8 cellular contexts compared by ENCODE assay signal in genomic region chr3:127590282-127590592, GRCh38. TPM values are rescaled to one million over a fixed set of nuclear protein-coding genes. Genes with fewer than 3 reads are reported as not detected.
DNase-seq lines count a peak whose midpoint lies in the region; ATAC-seq, FAIRE-seq and TF ChIP-seq lines count a peak whose summit lies in the region.

No MANE protein-coding gene starts in this region.

- H3K27me3 ChIP-seq in Karpas-422 (ENCODE audit: low read length), result no peaks in the 10 kb centered on the region
- no peaks in the 10 kb centered on the region for H3K27me3 ChIP-seq in astrocyte (ENCODE audit: insufficient read depth, low read length)

- H3K4me1 Mint-ChIP-seq in astrocyte (ENCODE audit: low read depth, unreplicated experiment), result peaks cover 16% of the 10 kb centered on the region
- H3K4me1 Mint-ChIP-seq in stimulated activated naive CD8-positive, alpha-beta T cell treated with anti-CD3 and anti-CD28 coated beads, Interleukin-15, amount 100 ng/mL, for 72 hours, result peaks cover 54% of the 10 kb centered on the region

- no peak overlapping the region for H2AFZ ChIP-seq in Karpas-422 (ENCODE audit: low read length)
- H2AFZ ChIP-seq in astrocyte (ENCODE audit: low read depth, low read length), result peak overlapping the region; percentile 89

- intact Hi-C loops in left colon (cut with DNase I, micrococcal nuclease), result no loop called here

- no peak for TF ChIP-seq CTCF in astrocyte (IDR thresholded peaks at IDR 0.05; ENCODE audit: insufficient read depth, low read depth, low read length)

- H4K20me1 ChIP-seq in Karpas-422 (ENCODE audit: insufficient read depth, low read depth, low read length) (peaks cover 7% of the 10 kb centered on the region; the same call in 1 of the 2 replicates), astrocyte (ENCODE audit: insufficient read depth, low read length) (peaks cover 45% of the 10 kb centered on the region)

- H3K79me2 ChIP-seq in Karpas-422 (ENCODE audit: low read length) (peaks cover 58% of the 10 kb centered on the region), astrocyte (ENCODE audit: insufficient read depth, low read length) (peaks cover 52% of the 10 kb centered on the region)

- H3K27ac ChIP-seq in Karpas-422 (ENCODE audit: low read length), result peak overlapping the region; percentile 44
- peak overlapping the region; percentile 88 for H3K27ac ChIP-seq in astrocyte (ENCODE audit: low read depth, low read length)

- TF ChIP-seq POLR2A in GM12891 (IDR thresholded peaks at IDR 0.05; ENCODE audit: low read depth, low read length), result no peak

- no peaks in the 10 kb centered on the region for H3K9me3 Mint-ChIP-seq in astrocyte (ENCODE audit: unreplicated experiment)
- H3K9me3 Mint-ChIP-seq in stimulated activated naive CD8-positive, alpha-beta T cell treated with anti-CD3 and anti-CD28 coated beads, Interleukin-15, amount 100 ng/mL, for 72 hours, result no peaks in the 10 kb centered on the region

- H3K27me3 Mint-ChIP-seq in astrocyte (ENCODE audit: low read depth, unreplicated experiment), result peaks cover 12% of the 10 kb centered on the region
- no peaks in the 10 kb centered on the region for H3K27me3 Mint-ChIP-seq in stimulated activated naive CD8-positive, alpha-beta T cell treated with anti-CD3 and anti-CD28 coated beads, Interleukin-15, amount 100 ng/mL, for 72 hours

- H3K9ac ChIP-seq in Karpas-422 (ENCODE audit: low read length) (peak overlapping the region; percentile 95), astrocyte (ENCODE audit: low read length) (peak overlapping the region; percentile 93)

- H3K36me3 ChIP-seq in Karpas-422 (ENCODE audit: insufficient read depth, low read length) (no peaks in the 10 kb centered on the region), astrocyte (ENCODE audit: insufficient read depth, low read length) (no peaks in the 10 kb centered on the region)

- no peaks in the 10 kb centered on the region for H3K9me3 ChIP-seq in Karpas-422 (ENCODE audit: low read length)
- no peaks in the 10 kb centered on the region for H3K9me3 ChIP-seq in astrocyte (ENCODE audit: insufficient read depth, low read depth, low read length)

- H3K4me1 ChIP-seq in Karpas-422 (ENCODE audit: low read length), result peaks cover 40% of the 10 kb centered on the region
- peaks cover 30% of the 10 kb centered on the region for H3K4me1 ChIP-seq in astrocyte (ENCODE audit: insufficient read depth, low read length)

- H3K4me2 ChIP-seq in Karpas-422 (ENCODE audit: low read depth, low read length, poor library complexity, severe bottlenecking) (peak overlapping the region; percentile 79), astrocyte (ENCODE audit: low read length) (peak overlapping the region; percentile 98)

- H3K4me3 ChIP-seq in Karpas-422 (ENCODE audit: low read length), result peak overlapping the region; percentile 99
- H3K4me3 ChIP-seq in astrocyte (ENCODE audit: insufficient read depth, low read depth, low read length), result peak overlapping the region; percentile 84

- no peak overlapping the region for H3K27ac Mint-ChIP-seq in astrocyte (ENCODE audit: unreplicated experiment)
- H3K27ac Mint-ChIP-seq in stimulated activated naive CD8-positive, alpha-beta T cell treated with anti-CD3 and anti-CD28 coated beads, Interleukin-15, amount 100 ng/mL, for 72 hours, result peak overlapping the region; percentile 97 to 98

- H3K36me3 Mint-ChIP-seq in astrocyte (ENCODE audit: low read depth, unreplicated experiment), result peaks cover 3% of the 10 kb centered on the region

- DNase-seq in GM12891 (ENCODE audit: insufficient read length, low spot score) (peak; percentile 59), Karpas-422 (peak; percentile 73), astrocyte (ENCODE audit: low read depth) (no peak), left colon (no peak), superior temporal gyrus (ENCODE audit: extremely low spot score) (no peak), GOT3 (lab: John Stamatoyannopoulos, UW) (no peak)
- DNase-seq in stimulated activated naive CD8-positive, alpha-beta T cell treated with anti-CD3 and anti-CD28 coated beads, Interleukin-15, amount 100 ng/mL, for 72 hours, result peak in 1 of 2 donors; percentile 53

- no peaks in the 10 kb centered on the region for H3K9me2 ChIP-seq in Karpas-422 (replicated peaks; ENCODE audit: insufficient read depth, low read length)

- H3K4me3 Mint-ChIP-seq in astrocyte (ENCODE audit: unreplicated experiment), result peak overlapping the region; percentile 92
- H3K4me3 Mint-ChIP-seq in stimulated activated naive CD8-positive, alpha-beta T cell treated with anti-CD3 and anti-CD28 coated beads, Interleukin-15, amount 100 ng/mL, for 72 hours, result peak overlapping the region; percentile 89 to 94

- ATAC-seq in GM21717 (IDR thresholded peaks at IDR 0.05; ENCODE audit: unreplicated experiment) (peak; percentile 27), left colon (peak; percentile 69)
- ATAC-seq in stimulated activated naive CD8-positive, alpha-beta T cell treated with anti-CD3 and anti-CD28 coated beads, Interleukin-15, amount 100 ng/mL, for 72 hours, result peak; percentile 53

- FAIRE-seq in GM12891 (lab: Jason Lieb, UNC) (no peak), astrocyte (lab: Jason Lieb, UNC) (no peak)

TF ChIP-seq in GM12891, 5 proteins besides CTCF, POLR2A, EP300 and RAD21:
- no peak; the same call in 1 of the 2 replicates for TF ChIP-seq TAF1 (IDR thresholded peaks at IDR 0.05; ENCODE audit: low read depth, low read length)
- TF ChIP-seq POLR2AphosphoS5 (IDR thresholded peaks at IDR 0.05; ENCODE audit: low read depth, low read length), result peak; percentile 4; the same call in 1 of the 2 replicates
- no peak for TF ChIP-seq PAX5 (IDR thresholded peaks at IDR 0.05; ENCODE audit: insufficient read depth, low read length, severe bottlenecking)
- no peak for TF ChIP-seq POU2F2 (IDR thresholded peaks at IDR 0.05; ENCODE audit: low read depth, low read length)

RNA-seq across cellular contexts. Expression of gene TPRA1, which starts 0.3 kb away (rescaled TPM):
- 12.8 TPM for polyA plus RNA-seq in GM12891 (2012; ENCODE audit: low read depth, missing spikeins)
- 34.7 and 36.9 TPM in 2 replicates for total RNA-seq in Karpas-422 (2014; rRNA removed; shearing (Covaris generic); ENCODE audit: low replicate concordance)
- 24.6 and 24.9 TPM in 2 replicates for total RNA-seq in astrocyte
- 10 to 100 TPM; 21.9 to 25.7 TPM for total RNA-seq in left colon

RNA-seq across cellular contexts. Expression of gene MCM2, which starts 8.0 kb away (rescaled TPM):
- 95.8 TPM for polyA plus RNA-seq in GM12891 (2012; ENCODE audit: low read depth, missing spikeins)
- 43.7 and 79.2 TPM in 2 replicates for total RNA-seq in Karpas-422 (2014; rRNA removed; shearing (Covaris generic); ENCODE audit: low replicate concordance)
- total RNA-seq in astrocyte (8.4 and 11.9 TPM in 2 replicates), left colon (10 to 100 TPM; 10.4 to 16.4 TPM)

RNA-seq across cellular contexts. Expression of gene PODXL2, which starts 38.7 kb away (rescaled TPM):
- polyA plus RNA-seq in GM12891 (2012; ENCODE audit: low read depth, missing spikeins), result 4.0 TPM
- 30.9 and 62.1 TPM in 2 replicates for total RNA-seq in Karpas-422 (2014; rRNA removed; shearing (Covaris generic); ENCODE audit: low replicate concordance)
- 14.5 and 15.5 TPM in 2 replicates for total RNA-seq in astrocyte
- 10 to 100 TPM; 12.6 to 20.8 TPM for total RNA-seq in left colon

Comparison
In these comparisons a context has a peak if more than half of its experiments do, and no peak if none do; other contexts are left out.
1. DNase-seq: peak in GM12891 (single experiment) and Karpas-422 (single experiment); none in astrocyte (single experiment), left colon (0 of 2), superior temporal gyrus (single experiment) and GOT3 (single experiment).
2. Peak in every context shown above with its lines, with median percentiles within 50 percentile points of each other: ATAC-seq.